Comparison of ENCODE assay signal across 25 cellular contexts in genomic region chr4:165569031-165569430, GRCh38.
"Had no signal": no experiment of that assay in that cellular context is flagged by ENCODE, and none has a peak within 500 bp of the region (broad histone marks: within the 10 kb centered on the region; RNA-seq: fewer than 3 reads in every experiment).

No MANE protein-coding gene starts in this region.

- H3K27me3 ChIP-seq: colonic mucosa, esophagus squamous epithelium, gastrocnemius medialis, heart right ventricle, left lung had no signal

- H3K36me3 ChIP-seq: colonic mucosa, esophagus squamous epithelium, gastrocnemius medialis, heart right ventricle, left lung, lower lobe of right lung had no signal

- H3K4me3 ChIP-seq: colonic mucosa, esophagus squamous epithelium, gastrocnemius medialis, heart right ventricle, left lung, lower lobe of right lung, mucosa of descending colon had no signal

- ATAC-seq: effector memory CD8-positive, alpha-beta T cell; esophagus mucosa; gastrocnemius medialis; heart right ventricle; left cardiac atrium; left lung; left ventricle myocardium superior; lower lobe of right lung; mucosa of descending colon had no signal

- DNase-seq: colonic mucosa; cortex of kidney; effector CD8-positive, alpha-beta T cell; effector memory CD8-positive, alpha-beta T cell; endodermal cell; erythroblast; esophagus squamous epithelium; foreskin fibroblast; foreskin melanocyte; gastrocnemius medialis; glutamatergic neuron; head of caudate nucleus; heart right ventricle; hippocampal formation; left cardiac atrium; left lung; left ventricle myocardium superior; lower lobe of right lung; mesenchymal stem cell; mucosa of descending colon; naive B cell had no signal

- FAIRE-seq: endometrium, islet of Langerhans, keratinocyte had no signal
